In genomic region chrX:9683350-9683749, GRCh38 we compare ENCODE assay signal across 9 cellular contexts.
"Had no signal": no experiment of that assay in that cellular context is flagged by ENCODE, and none has a peak within 500 bp of the region (broad histone marks: within the 10 kb centered on the region; RNA-seq: fewer than 3 reads in every experiment).

No MANE protein-coding gene starts in this region.

- H3K4me3 Mint-ChIP-seq: HFFc6 had no signal

- DNase-seq: GM23248, GOT3, H7, HFFc6, IMR-90 had no signal

- H3K27ac Mint-ChIP-seq: HFFc6 had no signal

- H3K4me3 ChIP-seq: GM23248, HAP-1, K562 had no signal

- H3K9ac ChIP-seq: GM23248 had no signal

- H3K9me3 ChIP-seq: HAP-1 had no signal

- FAIRE-seq: K562 had no signal

- H3K4me1 ChIP-seq: HAP-1 had no signal

- H3K27ac ChIP-seq: GM23248, HL-60 had no signal

- H3K9me3 Mint-ChIP-seq: HFFc6 had no signal

- ATAC-seq: HCT116, K562 had no signal
